10 cellular contexts compared by ENCODE assay signal in the genomic region with DNA sequence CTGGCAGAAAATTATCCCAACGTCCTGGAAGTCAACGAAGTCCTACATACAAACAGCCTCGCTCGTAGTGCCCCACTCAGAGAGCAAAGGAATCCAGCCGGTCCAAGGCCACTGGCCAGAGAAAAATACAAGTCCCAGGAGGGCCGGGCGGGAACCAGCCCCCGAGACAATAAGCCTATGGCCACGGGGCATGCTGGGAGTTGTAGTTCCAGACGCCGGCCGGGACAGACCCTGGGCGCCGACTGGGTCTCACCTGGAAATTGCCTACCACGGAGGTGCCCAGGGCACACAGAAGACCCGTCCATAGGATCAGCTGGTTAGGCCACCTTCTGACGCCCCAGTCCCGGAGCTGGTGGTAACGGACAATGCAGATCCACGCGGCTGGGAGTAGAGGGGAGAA. TPM values are rescaled to one million over a fixed set of nuclear protein-coding genes. Genes with fewer than 3 reads are reported as not detected.
A peak's percentile ranks its signal among the peaks of the same experiment; 100 is the strongest.
DNase-seq lines count a peak whose midpoint lies in the region; ATAC-seq, FAIRE-seq and TF ChIP-seq lines count a peak whose summit lies in the region.
"Had no signal": no experiment of that assay in that cellular context is flagged by ENCODE, and none has a peak within 500 bp of the region (broad histone marks: within the 10 kb centered on the region; RNA-seq: fewer than 3 reads in every experiment).

No MANE protein-coding gene starts in this region.

- H3K36me3 ChIP-seq in HCT116 (ENCODE audit: control insufficient read depth in 1 of 2, insufficient read depth in 2 of 2, low read length in 2 of 2) (no peaks in the 10 kb centered on the region), K562 (ENCODE audit: control insufficient read depth, insufficient read depth, low read length) (no peaks in the 10 kb centered on the region)

- H3K9me3 ChIP-seq in A549, result no peaks in the 10 kb centered on the region
- no peaks in the 10 kb centered on the region for H3K9me3 ChIP-seq in HCT116 (ENCODE audit: control insufficient read depth in 1 of 2, insufficient read depth in 1 of 2, low read depth in 1 of 2, low read length in 2 of 2)
- H3K9me3 ChIP-seq in K562 (replicated peaks; ENCODE audit: control insufficient read depth, insufficient read depth, low read depth, low read length), result no peaks in the 10 kb centered on the region

- H3K4me3 ChIP-seq in A549 (no peak overlapping the region), HCT116 (replicated peaks in 1 of 2; ENCODE audit: low read depth in 1 of 2, low read length in 2 of 2) (no peak overlapping the region), K562 (no peak overlapping the region)

- H3K9me2 ChIP-seq in HCT116 (ENCODE audit: insufficient read depth), result no peaks in the 10 kb centered on the region

- FAIRE-seq in A549 (lab: Jason Lieb, UNC) (no peak), K562 (lab: Jason Lieb, UNC) (no peak)

- intact Hi-C loops in HCT116 (cut with micrococcal nuclease) (no loop called here), K562 (cut with micrococcal nuclease) (no loop called here)

- RAD21 ChIA-PET in HCT116 (lab: Charles Lee; ENCODE audit: low non-redundant PET in 1 of 2, low total read pairs in 2 of 2, uncharacterized antibody in 2 of 2, unreplicated experiment in 2 of 2), result no interaction called here

- TF ChIP-seq RAD21 in A549 (conservative IDR thresholded peaks at IDR 0.05 in 1 of 2, IDR thresholded peaks at IDR 0.05 in 1 of 2) (no peak), HCT116 (IDR thresholded peaks at IDR 0.05; ENCODE audit: low read depth) (no peak), K562 (CRISPR knock-in tag; conservative IDR thresholded peaks at IDR 0.05 in 1 of 2, IDR thresholded peaks at IDR 0.05 in 1 of 2) (no peak)

- peaks cover 0 to 8% (median 1%) of the 10 kb centered on the region in 4 donors for H3K4me1 Mint-ChIP-seq in naive thymus-derived CD8-positive, alpha-beta T cell

- H3K9me1 ChIP-seq in K562 (ENCODE audit: control insufficient read depth, insufficient read depth, low read length), result no peaks in the 10 kb centered on the region

- ATAC-seq in A549, result peak; percentile 54 to 82; a peak in 4 of 6 replicates
- peak; percentile 77 for ATAC-seq in HCT116
- ATAC-seq in K562, result peak; percentile 97
- ATAC-seq in GM19395 (IDR thresholded peaks at IDR 0.05; ENCODE audit: unreplicated experiment), result no peak
- ATAC-seq in naive thymus-derived CD8-positive, alpha-beta T cell, result no peak
- ATAC-seq in esophagus mucosa, result no peak

- TF ChIP-seq EP300 in A549 (IDR thresholded peaks at IDR 0.05), result no peak
- no peak for TF ChIP-seq EP300 in K562 (IDR thresholded peaks at IDR 0.05; ENCODE audit: low read length)

- H3K4me3 Mint-ChIP-seq in naive thymus-derived CD8-positive, alpha-beta T cell, result no peak overlapping the region
- H3K4me3 Mint-ChIP-seq: CD4-positive, alpha-beta T cell had no signal

- BruUV-seq in HCT116 (replicated peaks; lab: Mats Ljungman, UMichigan) (no TSS peak), K562 (replicated peaks; lab: Mats Ljungman, UMichigan) (no TSS peak)

- H3K4me1 ChIP-seq in A549 (peaks cover 19% of the 10 kb centered on the region), HCT116 (ENCODE audit: control insufficient read depth in 1 of 2, insufficient read depth in 2 of 2, low read length in 2 of 2) (no peaks in the 10 kb centered on the region), K562 (replicated peaks in 1 of 2; ENCODE audit: control insufficient read depth in 2 of 2, insufficient read depth in 2 of 2, low read length in 2 of 2) (peaks cover 3 to 36% of the 10 kb centered on the region in 2 experiments; a peak in 4 of 5 replicates)

- 63% methylated on average over 21 of the region's 21 CpGs for WGBS in A549 (ENCODE audit: missing lambda C conversion rate)
- 22% methylated on average over 21 of the region's 21 CpGs for WGBS in K562 (ENCODE audit: insufficient coverage, low coverage, missing lambda C conversion rate)

- peaks cover 0 to 17% (median 6%) of the 10 kb centered on the region in 5 donors for H3K27me3 Mint-ChIP-seq in naive thymus-derived CD8-positive, alpha-beta T cell

- H3K9me3 Mint-ChIP-seq in naive thymus-derived CD8-positive, alpha-beta T cell, result no peaks in the 10 kb centered on the region
- H3K9me3 Mint-ChIP-seq: CD4-positive, alpha-beta T cell had no signal

- TF ChIP-seq POLR2A in A549 (IDR thresholded peaks at IDR 0.05; ENCODE audit: low read length) (no peak), HCT116 (IDR thresholded peaks at IDR 0.05; ENCODE audit: borderline replicate concordance, extremely low read depth, insufficient read depth, insufficient read length) (no peak), K562 (conservative IDR thresholded peaks at IDR 0.05) (no peak)

- H3K27ac Mint-ChIP-seq in naive thymus-derived CD8-positive, alpha-beta T cell, result no peak overlapping the region
- H3K27ac Mint-ChIP-seq: CD4-positive, alpha-beta T cell had no signal

- CTCF ChIA-PET in A549 (lab: Yijun Ruan, JAX), result interaction anchor here (4.3 to 21.1 kb wide), 3 partner anchors 17 to 27 kb away, joined by 24 to 306 read pairs (median 31); a partner anchor contains a TSS
- CTCF ChIA-PET in HCT116 (lab: Charles Lee), result no interaction called here
- CTCF ChIA-PET in K562 (lab: Yijun Ruan, JAX; ENCODE audit: low intra/inter-chr PET ratio), result no interaction called here

- H3K4me2 ChIP-seq in A549 (no peak overlapping the region), HCT116 (ENCODE audit: low read length) (no peak overlapping the region), K562 (ENCODE audit: insufficient read depth, low read length) (peak overlapping the region; percentile 50)

- H3K27me3 ChIP-seq in HCT116 (ENCODE audit: insufficient read depth, low read length), result no peaks in the 10 kb centered on the region
- H3K27me3 ChIP-seq in K562 (ENCODE audit: control insufficient read depth in 2 of 2, insufficient read depth in 2 of 2, low read length in 2 of 2), result no peaks in the 10 kb centered on the region

- H3K9ac ChIP-seq in HCT116 (ENCODE audit: low read length), result no peak overlapping the region
- peak overlapping the region in 1 of 2 experiments; percentile 55; a peak in 2 of 4 replicates for H3K9ac ChIP-seq in K562 (ENCODE audit: insufficient read depth in 1 of 2, low read depth in 2 of 2, low read length in 2 of 2)

- in situ Hi-C loops in K562 (cut with MboI), result no loop called here

- POLR2A ChIA-PET in A549 (lab: Yijun Ruan, JAX) (interaction anchor here (0.9 kb wide), 1 partner anchor 20 kb away, joined by 8 read pairs; a partner anchor contains a TSS), HCT116 (lab: Charles Lee) (no interaction called here), K562 (lab: Yijun Ruan, JAX) (interaction anchor here (0.7 kb wide), 1 partner anchor 9 kb away, joined by 3 read pairs; no protein-coding TSS in a partner anchor)
- POLR2A ChIA-PET in naive thymus-derived CD8-positive, alpha-beta T cell (lab: Charles Lee), result interaction anchor here (0.6 kb wide), 1 partner anchor 1145 kb away, joined by 4 read pairs; no protein-coding TSS in a partner anchor

- DNase-seq in A549 (ENCODE audit: low read depth in 1 of 2, low spot score in 1 of 2) (no peak), HCT116 (ENCODE audit: low read depth, low spot score) (no peak), K562 (ENCODE audit: extremely low read depth in 1 of 4, low spot score in 3 of 4) (peak; percentile 63 to 78 (median 68)), iPS-NIHi7 (ENCODE audit: extremely low spot score) (peak; percentile 96), pons (ENCODE audit: low spot score) (no peak)
- DNase-seq in naive thymus-derived CD8-positive, alpha-beta T cell, result no peak
- DNase-seq: CD4-positive, alpha-beta T cell; NCI-H1105 had no signal

- no peak overlapping the region for H2AFZ ChIP-seq in HCT116 (ENCODE audit: low read depth, low read length, poor library complexity, severe bottlenecking)
- peak overlapping the region; percentile 91 for H2AFZ ChIP-seq in K562 (ENCODE audit: low read depth, low read length)

- H3K27ac ChIP-seq in A549 (0 out of 6 replicates have a peak overlapping the region, but pooled peaks of 1 of the 2 experiments have one; percentile 14), HCT116 (ENCODE audit: low read depth, low read length) (no peak overlapping the region), K562 (ENCODE audit: extremely low read depth, low read depth, low read length) (no peak overlapping the region)

- TF ChIP-seq CTCF in A549 (IDR thresholded peaks at IDR 0.05) (no peak), HCT116 (IDR thresholded peaks at IDR 0.05 in 2 of 3, conservative IDR thresholded peaks at IDR 0.05 in 1 of 3; ENCODE audit: borderline replicate concordance in 1 of 3, insufficient read depth in 1 of 3, low read depth in 2 of 3, low read length in 2 of 3) (no peak), K562 (IDR thresholded peaks at IDR 0.05 in 2 of 3, conservative IDR thresholded peaks at IDR 0.05 in 1 of 3; ENCODE audit: insufficient read depth in 2 of 3, low read depth in 1 of 3, low read length in 3 of 3) (peak in 1 of 3 experiments; percentile 8; a peak in 1 of 6 replicates)

- no peaks in the 10 kb centered on the region for H3K36me3 Mint-ChIP-seq in naive thymus-derived CD8-positive, alpha-beta T cell

- H4K20me1 ChIP-seq in HCT116 (ENCODE audit: insufficient read depth) (no peaks in the 10 kb centered on the region), K562 (replicated peaks; ENCODE audit: control insufficient read depth, insufficient read depth, low read length) (no peaks in the 10 kb centered on the region)

- no peaks in the 10 kb centered on the region for H3K79me2 ChIP-seq in HCT116 (ENCODE audit: insufficient read depth, low read length)
- no peaks in the 10 kb centered on the region for H3K79me2 ChIP-seq in K562 (ENCODE audit: control insufficient read depth, insufficient read depth, low read length)

RNA-seq across cellular contexts. Expression of a gene that starts 5.4 kb away (rescaled TPM):
- polyA plus RNA-seq in A549 (2011; rRNA removed) (0.39 and 0.52 TPM in 2 replicates), A549 (2017; fragmentation: RNase III; extraction: RNeasy Plus Mini Kit Qiagen cat#74134 plus additional on column Dnase treatment) (0.26 to 0.45 TPM (median 0.26 TPM) in 3 replicates), K562 (2011; rRNA removed) (0.55 and 0.67 TPM in 2 replicates), K562 (2014; fragmentation: Illumina TruSeq; extraction: Trizol) (0.56 and 0.82 TPM in 2 replicates), K562 (2014; fragmentation: Nextera tagmentation; extraction: Ambion mirVana) (not detected), K562 (2014; rRNA removed) (0.47 and 0.74 TPM in 2 replicates)
- 0.12 and 0.16 TPM in 2 replicates for polyA plus RNA-seq in A549 (2012; cell fraction: cytosol; rRNA removed)
- polyA plus RNA-seq in A549 (2012; cell fraction: nucleus; rRNA removed), result 0.51 and 0.58 TPM in 2 replicates
- 0.78 and 1.1 TPM in 2 replicates for polyA minus RNA-seq in A549 (2011; rRNA and poly(A)+ RNA removed)
- total RNA-seq in HCT116 (2021; ENCODE audit: unreplicated experiment) (not detected), K562 (2014; rRNA removed) (0.91 and 1.0 TPM in 2 replicates), K562 (2014; rRNA removed; fragmentation: Illumina TruSeq; extraction: Trizol) (0.47 TPM in 1 of 2 replicates, not detected in the other), K562 (2015; rRNA removed; fragmentation: Illumina TruSeq; extraction: Trizol) (0.57 and 1.3 TPM in 2 replicates), K562 (2021) (1.2 and 1.4 TPM in 2 replicates), esophagus mucosa (not detected)
- polyA plus RNA-seq in HCT116 (2012), result not detected in 2 replicates
- total RNA-seq in K562 (2011; cell fraction: chromatin; rRNA removed; ENCODE audit: low replicate concordance), result 1.7 and 5.3 TPM in 2 replicates
- total RNA-seq in K562 (2011; cell fraction: nucleolus; rRNA removed), result 4.7 and 5.2 TPM in 2 replicates
- total RNA-seq in K562 (2011; cell fraction: nucleoplasm; rRNA removed), result 2.2 and 3.8 TPM in 2 replicates
- polyA plus RNA-seq in K562 (2011; cell fraction: cytosol; rRNA removed), result 1.2 and 2.9 TPM in 2 replicates
- polyA plus RNA-seq in K562 (2011; cell fraction: nucleus; rRNA removed), result 1.1 and 3.2 TPM in 2 replicates
- polyA plus RNA-seq in K562 (2012), result 1.2 and 3.1 TPM in 2 replicates
- polyA minus RNA-seq in K562 (2011; rRNA and poly(A)+ RNA removed), result not detected in 2 replicates
- 2.3 TPM in 1 of 2 replicates, not detected in the other for polyA minus RNA-seq in K562 (2011; cell fraction: cytosol; rRNA and poly(A)+ RNA removed)
- 1.00 and 1.2 TPM in 2 replicates for polyA minus RNA-seq in K562 (2011; cell fraction: nucleus; rRNA and poly(A)+ RNA removed)
- not detected for total RNA-seq in naive thymus-derived CD8-positive, alpha-beta T cell
- polyA plus RNA-seq in naive thymus-derived CD8-positive, alpha-beta T cell, result not detected
- total RNA-seq: CD4-positive, alpha-beta T cell had no signal

RNA-seq across cellular contexts. Expression of a gene that starts 19.9 kb away (rescaled TPM):
- polyA plus RNA-seq in A549 (2011; rRNA removed) (6.6 and 9.5 TPM in 2 replicates), A549 (2017; fragmentation: RNase III; extraction: RNeasy Plus Mini Kit Qiagen cat#74134 plus additional on column Dnase treatment) (11.8 to 17.2 TPM (median 15.2 TPM) in 3 replicates), K562 (2011; rRNA removed) (22.8 and 36.8 TPM in 2 replicates), K562 (2014; fragmentation: Illumina TruSeq; extraction: Trizol) (16.6 and 22.7 TPM in 2 replicates), K562 (2014; fragmentation: Nextera tagmentation; extraction: Ambion mirVana) (under 1 TPM; 0.15 to 0.17 TPM), K562 (2014; rRNA removed) (42.7 and 50.2 TPM in 2 replicates)
- polyA plus RNA-seq in A549 (2012; cell fraction: cytosol; rRNA removed), result 26.1 and 26.2 TPM in 2 replicates
- 96.3 and 153 TPM in 2 replicates for polyA plus RNA-seq in A549 (2012; cell fraction: nucleus; rRNA removed)
- polyA minus RNA-seq in A549 (2011; rRNA and poly(A)+ RNA removed), result 6.9 and 15.1 TPM in 2 replicates
- total RNA-seq in HCT116 (2021; ENCODE audit: unreplicated experiment) (27.5 TPM), K562 (2014; rRNA removed) (35.6 and 38.2 TPM in 2 replicates), K562 (2014; rRNA removed; fragmentation: Illumina TruSeq; extraction: Trizol) (3.7 and 8.2 TPM in 2 replicates), K562 (2015; rRNA removed; fragmentation: Illumina TruSeq; extraction: Trizol) (11.0 and 12.5 TPM in 2 replicates), K562 (2021) (50.7 and 53.5 TPM in 2 replicates), esophagus mucosa (4.4 TPM)
- 19.9 and 25.4 TPM in 2 replicates for polyA plus RNA-seq in HCT116 (2012)
- total RNA-seq in K562 (2011; cell fraction: chromatin; rRNA removed; ENCODE audit: low replicate concordance), result 62.4 and 157 TPM in 2 replicates
- 117 and 126 TPM in 2 replicates for total RNA-seq in K562 (2011; cell fraction: nucleolus; rRNA removed)
- total RNA-seq in K562 (2011; cell fraction: nucleoplasm; rRNA removed), result 79.2 and 82.9 TPM in 2 replicates
- polyA plus RNA-seq in K562 (2011; cell fraction: cytosol; rRNA removed), result 25.5 and 46.8 TPM in 2 replicates
- polyA plus RNA-seq in K562 (2011; cell fraction: nucleus; rRNA removed), result 121 and 175 TPM in 2 replicates
- polyA plus RNA-seq in K562 (2012), result 42.5 and 52.7 TPM in 2 replicates
- 7.6 and 10.5 TPM in 2 replicates for polyA minus RNA-seq in K562 (2011; rRNA and poly(A)+ RNA removed)
- polyA minus RNA-seq in K562 (2011; cell fraction: cytosol; rRNA and poly(A)+ RNA removed), result 14.4 and 16.3 TPM in 2 replicates
- polyA minus RNA-seq in K562 (2011; cell fraction: nucleus; rRNA and poly(A)+ RNA removed), result 40.8 and 44.9 TPM in 2 replicates
- total RNA-seq in naive thymus-derived CD8-positive, alpha-beta T cell, result 10 to 100 TPM; 19.2 to 21.8 TPM
- 1 to 10 TPM; 1.7 to 2.5 (median 2.1) TPM for polyA plus RNA-seq in naive thymus-derived CD8-positive, alpha-beta T cell

RNA-seq across cellular contexts. Expression of a gene that starts 34.7 kb away (rescaled TPM):
- polyA plus RNA-seq in A549 (2011; rRNA removed) (0.78 and 0.82 TPM in 2 replicates), A549 (2017; fragmentation: RNase III; extraction: RNeasy Plus Mini Kit Qiagen cat#74134 plus additional on column Dnase treatment) (3.1 to 6.4 TPM (median 3.9 TPM) in 3 replicates), K562 (2011; rRNA removed) (1.8 and 1.9 TPM in 2 replicates), K562 (2014; fragmentation: Illumina TruSeq; extraction: Trizol) (1.2 and 2.1 TPM in 2 replicates), K562 (2014; fragmentation: Nextera tagmentation; extraction: Ambion mirVana) (under 1 TPM; 0.56 to 0.71 TPM), K562 (2014; rRNA removed) (1.4 and 1.5 TPM in 2 replicates)
- 0.66 and 1.00 TPM in 2 replicates for polyA plus RNA-seq in A549 (2012; cell fraction: cytosol; rRNA removed)
- polyA plus RNA-seq in A549 (2012; cell fraction: nucleus; rRNA removed), result 4.6 and 7.0 TPM in 2 replicates
- 0.74 and 1.2 TPM in 2 replicates for polyA minus RNA-seq in A549 (2011; rRNA and poly(A)+ RNA removed)
- total RNA-seq in HCT116 (2021; ENCODE audit: unreplicated experiment) (2.4 TPM), K562 (2014; rRNA removed) (0.59 and 1.3 TPM in 2 replicates), K562 (2014; rRNA removed; fragmentation: Illumina TruSeq; extraction: Trizol) (0.40 and 0.61 TPM in 2 replicates), K562 (2015; rRNA removed; fragmentation: Illumina TruSeq; extraction: Trizol) (0.23 and 0.83 TPM in 2 replicates), K562 (2021) (2.5 and 2.6 TPM in 2 replicates), esophagus mucosa (0.56 TPM)
- 2.7 and 3.0 TPM in 2 replicates for polyA plus RNA-seq in HCT116 (2012)
- total RNA-seq in K562 (2011; cell fraction: chromatin; rRNA removed; ENCODE audit: low replicate concordance), result 4.5 and 12.9 TPM in 2 replicates
- 6.8 and 7.2 TPM in 2 replicates for total RNA-seq in K562 (2011; cell fraction: nucleolus; rRNA removed)
- total RNA-seq in K562 (2011; cell fraction: nucleoplasm; rRNA removed), result 7.8 and 8.9 TPM in 2 replicates
- 1.0 and 2.3 TPM in 2 replicates for polyA plus RNA-seq in K562 (2011; cell fraction: cytosol; rRNA removed)
- 13.4 and 60.3 TPM in 2 replicates for polyA plus RNA-seq in K562 (2011; cell fraction: nucleus; rRNA removed)
- 0.97 and 1.7 TPM in 2 replicates for polyA plus RNA-seq in K562 (2012)
- 0.51 and 0.60 TPM in 2 replicates for polyA minus RNA-seq in K562 (2011; rRNA and poly(A)+ RNA removed)
- polyA minus RNA-seq in K562 (2011; cell fraction: cytosol; rRNA and poly(A)+ RNA removed), result 0.38 TPM in 1 of 2 replicates, not detected in the other
- 1.8 and 2.6 TPM in 2 replicates for polyA minus RNA-seq in K562 (2011; cell fraction: nucleus; rRNA and poly(A)+ RNA removed)
- total RNA-seq in naive thymus-derived CD8-positive, alpha-beta T cell, result not detected
- not detected for polyA plus RNA-seq in naive thymus-derived CD8-positive, alpha-beta T cell

RNA-seq across cellular contexts. Expression of a gene that starts 36.0 kb away (rescaled TPM):
- polyA plus RNA-seq in A549 (2011; rRNA removed) (5.5 and 6.6 TPM in 2 replicates), A549 (2017; fragmentation: RNase III; extraction: RNeasy Plus Mini Kit Qiagen cat#74134 plus additional on column Dnase treatment) (5.0 to 6.1 TPM (median 5.4 TPM) in 3 replicates), K562 (2011; rRNA removed) (3.5 and 3.6 TPM in 2 replicates), K562 (2014; fragmentation: Illumina TruSeq; extraction: Trizol) (4.3 and 4.5 TPM in 2 replicates), K562 (2014; fragmentation: Nextera tagmentation; extraction: Ambion mirVana) (not detected), K562 (2014; rRNA removed) (9.3 and 9.8 TPM in 2 replicates)
- 7.0 and 7.7 TPM in 2 replicates for polyA plus RNA-seq in A549 (2012; cell fraction: cytosol; rRNA removed)
- 15.9 and 21.9 TPM in 2 replicates for polyA plus RNA-seq in A549 (2012; cell fraction: nucleus; rRNA removed)
- polyA minus RNA-seq in A549 (2011; rRNA and poly(A)+ RNA removed), result 1.9 and 5.2 TPM in 2 replicates
- total RNA-seq in HCT116 (2021; ENCODE audit: unreplicated experiment) (33.3 TPM), K562 (2014; rRNA removed) (3.8 and 5.0 TPM in 2 replicates), K562 (2014; rRNA removed; fragmentation: Illumina TruSeq; extraction: Trizol) (1.6 and 1.7 TPM in 2 replicates), K562 (2015; rRNA removed; fragmentation: Illumina TruSeq; extraction: Trizol) (1.3 and 1.7 TPM in 2 replicates), K562 (2021) (5.6 and 8.1 TPM in 2 replicates), esophagus mucosa (0.28 TPM)
- 37.7 and 47.8 TPM in 2 replicates for polyA plus RNA-seq in HCT116 (2012)
- 28.5 and 48.4 TPM in 2 replicates for total RNA-seq in K562 (2011; cell fraction: chromatin; rRNA removed; ENCODE audit: low replicate concordance)
- total RNA-seq in K562 (2011; cell fraction: nucleolus; rRNA removed), result 21.7 and 25.3 TPM in 2 replicates
- total RNA-seq in K562 (2011; cell fraction: nucleoplasm; rRNA removed), result 13.4 and 18.0 TPM in 2 replicates
- polyA plus RNA-seq in K562 (2011; cell fraction: cytosol; rRNA removed), result 4.7 and 5.3 TPM in 2 replicates
- 46.8 and 66.1 TPM in 2 replicates for polyA plus RNA-seq in K562 (2011; cell fraction: nucleus; rRNA removed)
- polyA plus RNA-seq in K562 (2012), result 4.6 and 18.4 TPM in 2 replicates
- 1.7 and 2.2 TPM in 2 replicates for polyA minus RNA-seq in K562 (2011; rRNA and poly(A)+ RNA removed)
- polyA minus RNA-seq in K562 (2011; cell fraction: cytosol; rRNA and poly(A)+ RNA removed), result 1.1 and 2.1 TPM in 2 replicates
- polyA minus RNA-seq in K562 (2011; cell fraction: nucleus; rRNA and poly(A)+ RNA removed), result 7.0 and 11.6 TPM in 2 replicates
- total RNA-seq in naive thymus-derived CD8-positive, alpha-beta T cell, result 1 to 10 TPM; 1.9 to 2.9 TPM
- polyA plus RNA-seq in naive thymus-derived CD8-positive, alpha-beta T cell, result under 1 TPM in 1 of 3 donors, not detected in 2; 0.24 TPM

RNA-seq across cellular contexts. Expression of a gene that starts 39.9 kb away (rescaled TPM):
- polyA plus RNA-seq in A549 (2011; rRNA removed) (52.1 and 55.3 TPM in 2 replicates), A549 (2017; fragmentation: RNase III; extraction: RNeasy Plus Mini Kit Qiagen cat#74134 plus additional on column Dnase treatment) (121 to 127 TPM (median 123 TPM) in 3 replicates), K562 (2011; rRNA removed) (20.6 and 30.4 TPM in 2 replicates), K562 (2014; fragmentation: Illumina TruSeq; extraction: Trizol) (21.8 and 37.7 TPM in 2 replicates), K562 (2014; fragmentation: Nextera tagmentation; extraction: Ambion mirVana) (1 to 10 TPM in 1 of 2 experiments, under 1 TPM in 1; 0.83 to 1.5 TPM), K562 (2014; rRNA removed) (59.0 and 62.3 TPM in 2 replicates)
- 161 and 202 TPM in 2 replicates for polyA plus RNA-seq in A549 (2012; cell fraction: cytosol; rRNA removed)
- 214 and 333 TPM in 2 replicates for polyA plus RNA-seq in A549 (2012; cell fraction: nucleus; rRNA removed)
- polyA minus RNA-seq in A549 (2011; rRNA and poly(A)+ RNA removed), result 26.6 and 52.1 TPM in 2 replicates
- total RNA-seq in HCT116 (2021; ENCODE audit: unreplicated experiment) (63.0 TPM), K562 (2014; rRNA removed) (54.6 and 63.3 TPM in 2 replicates), K562 (2014; rRNA removed; fragmentation: Illumina TruSeq; extraction: Trizol) (12.3 and 13.9 TPM in 2 replicates), K562 (2015; rRNA removed; fragmentation: Illumina TruSeq; extraction: Trizol) (38.7 and 41.3 TPM in 2 replicates), K562 (2021) (81.3 and 85.8 TPM in 2 replicates), esophagus mucosa (31.2 TPM)
- polyA plus RNA-seq in HCT116 (2012), result 49.1 and 50.2 TPM in 2 replicates
- total RNA-seq in K562 (2011; cell fraction: chromatin; rRNA removed; ENCODE audit: low replicate concordance), result 1.8 and 7.4 TPM in 2 replicates
- 14.1 and 16.0 TPM in 2 replicates for total RNA-seq in K562 (2011; cell fraction: nucleolus; rRNA removed)
- 5.8 and 8.5 TPM in 2 replicates for total RNA-seq in K562 (2011; cell fraction: nucleoplasm; rRNA removed)
- 38.3 and 103 TPM in 2 replicates for polyA plus RNA-seq in K562 (2011; cell fraction: cytosol; rRNA removed)
- polyA plus RNA-seq in K562 (2011; cell fraction: nucleus; rRNA removed), result 17.4 and 24.9 TPM in 2 replicates
- 67.2 and 80.0 TPM in 2 replicates for polyA plus RNA-seq in K562 (2012)
- polyA minus RNA-seq in K562 (2011; rRNA and poly(A)+ RNA removed), result 5.2 and 9.1 TPM in 2 replicates
- polyA minus RNA-seq in K562 (2011; cell fraction: cytosol; rRNA and poly(A)+ RNA removed), result 23.1 and 31.8 TPM in 2 replicates
- polyA minus RNA-seq in K562 (2011; cell fraction: nucleus; rRNA and poly(A)+ RNA removed), result 6.2 and 6.8 TPM in 2 replicates
- 10 to 100 TPM; 20.3 to 20.4 TPM for total RNA-seq in naive thymus-derived CD8-positive, alpha-beta T cell
- 10 to 100 TPM; 38.6 to 44.8 (median 42.5) TPM for polyA plus RNA-seq in naive thymus-derived CD8-positive, alpha-beta T cell

Comparison
In these comparisons a context has a peak if more than half of its experiments do, and no peak if none do; other contexts are left out.
1. ATAC-seq: peak in A549 (2 of 2), HCT116 (single experiment) and K562 (single experiment); none in GM19395 (single experiment), naive thymus-derived CD8-positive, alpha-beta T cell (0 of 2) and esophagus mucosa (single experiment).
2. DNase-seq: peak in K562 (4 of 4) and iPS-NIHi7 (single experiment); none in A549 (0 of 2), HCT116 (single experiment), pons (single experiment) and naive thymus-derived CD8-positive, alpha-beta T cell (0 of 10).